ENCODE assay signal across 1 cellular context in the genomic region with DNA sequence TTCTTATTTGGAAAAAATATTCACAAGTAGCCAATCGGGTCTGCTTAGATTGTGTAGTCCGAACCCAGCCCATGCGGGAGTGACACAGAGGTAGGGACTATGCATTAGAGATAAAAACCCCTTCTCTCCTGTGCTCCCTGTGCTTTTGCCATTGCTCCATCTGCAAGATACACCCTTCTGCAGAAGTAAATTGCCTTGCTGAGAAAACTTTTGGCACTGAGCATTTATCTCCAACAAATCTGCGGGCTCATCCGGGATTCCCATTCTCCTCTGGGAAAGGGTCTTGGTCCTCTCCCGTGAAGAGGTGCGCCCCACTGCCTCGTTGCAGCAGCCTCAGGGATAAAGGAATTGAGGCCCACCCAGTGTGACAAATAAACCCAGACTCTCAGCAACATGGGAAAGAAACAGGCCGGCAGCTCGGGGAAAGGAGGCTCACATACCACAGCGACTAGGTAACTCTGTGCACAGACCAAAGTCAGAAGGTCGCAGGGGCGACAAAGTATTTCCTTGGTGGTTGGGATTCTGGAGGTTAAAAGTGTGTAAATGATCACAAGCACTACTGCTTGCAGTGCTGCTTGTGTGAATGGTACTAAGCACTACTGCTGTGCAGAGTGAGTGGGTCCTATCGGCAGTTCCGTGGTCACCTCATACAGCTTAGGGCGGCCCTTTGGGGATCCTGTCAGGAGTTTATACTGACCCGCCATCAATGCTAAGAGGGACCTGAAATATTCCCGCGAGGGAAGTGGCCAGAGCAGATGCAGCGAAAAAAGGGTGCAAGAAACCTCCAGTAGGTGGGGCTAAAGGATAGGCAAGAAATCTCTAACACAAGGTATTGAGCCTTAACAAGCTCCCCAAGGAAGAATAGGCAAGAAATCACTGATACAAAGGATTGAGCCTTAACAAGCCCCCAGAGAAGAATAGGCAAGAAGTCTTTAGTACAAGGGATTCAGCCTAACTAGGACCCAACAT.
TF ChIP-seq lines count a peak whose summit lies in the region.

No MANE protein-coding gene starts in this region.

TF ChIP-seq in IMR-90, 13 proteins besides CTCF, POLR2A, EP300 and RAD21 (continued from another document):
- TF ChIP-seq BHLHE40 (IDR thresholded peaks at IDR 0.05; ENCODE audit: low read depth, low read length) (no peak), SMC3 (IDR thresholded peaks at IDR 0.05; ENCODE audit: low read depth, low read length) (no peak)
